1 cellular context compared by ENCODE assay signal in genomic region chr7:108466322-108466721, GRCh38. TPM values are rescaled to one million over a fixed set of nuclear protein-coding genes. Genes with fewer than 3 reads are reported as not detected.
"Had no signal": no experiment of that assay in that cellular context is flagged by ENCODE, and none has a peak within 500 bp of the region (broad histone marks: within the 10 kb centered on the region; RNA-seq: fewer than 3 reads in every experiment).

No MANE protein-coding gene starts in this region.

RNA-seq across cellular contexts. Expression of gene NRCAM, which starts 10.1 kb away (rescaled TPM):
- polyA plus RNA-seq: immature natural killer cell had no signal
